17 cellular contexts compared by ENCODE assay signal in genomic region chr16:2122429-2122828, GRCh38. TPM values are rescaled to one million over a fixed set of nuclear protein-coding genes. Genes with fewer than 3 reads are reported as not detected.
A peak's percentile ranks its signal among the peaks of the same experiment; 100 is the strongest.
DNase-seq lines count a peak whose midpoint lies in the region; ATAC-seq and TF ChIP-seq lines count a peak whose summit lies in the region.
"Had no signal": no experiment of that assay in that cellular context is flagged by ENCODE, and none has a peak within 500 bp of the region (broad histone marks: within the 10 kb centered on the region; RNA-seq: fewer than 3 reads in every experiment).

No MANE protein-coding gene starts in this region.

- H2BK15ac ChIP-seq in neuronal stem cell (ENCODE audit: low read length) = no peak overlapping the region

- no peaks in the 10 kb centered on the region for H3K9me3 Mint-ChIP-seq in CD4-positive, alpha-beta memory T cell
- H3K9me3 Mint-ChIP-seq: central memory CD8-positive, alpha-beta T cell; naive thymus-derived CD8-positive, alpha-beta T cell had no signal

- H2AFZ ChIP-seq in neuronal stem cell (ENCODE audit: low read length) (no peak overlapping the region), smooth muscle cell (ENCODE audit: low read depth) (no peak overlapping the region)

- no peak overlapping the region for H3K4me3 Mint-ChIP-seq in CD4-positive, alpha-beta memory T cell
- H3K4me3 Mint-ChIP-seq: central memory CD8-positive, alpha-beta T cell; naive thymus-derived CD8-positive, alpha-beta T cell had no signal

- peak overlapping the region; percentile 64 for H4K91ac ChIP-seq in neuronal stem cell (ENCODE audit: low read depth, low read length, poor library complexity)

- peaks cover 51% of the 10 kb centered on the region for H3K79me2 ChIP-seq in smooth muscle cell (ENCODE audit: low read depth)

- H3K9ac ChIP-seq in neuronal stem cell (ENCODE audit: low read depth, low read length, poor library complexity) (no peak overlapping the region), smooth muscle cell (ENCODE audit: low read depth) (no peak overlapping the region)
- H3K9ac ChIP-seq: KMS-11 had no signal

- no peaks in the 10 kb centered on the region for H3F3A ChIP-seq in smooth muscle cell (ENCODE audit: low read depth)

- peaks cover 27% of the 10 kb centered on the region for H4K20me1 ChIP-seq in smooth muscle cell (ENCODE audit: low read depth)

- peak overlapping the region; percentile 79 for H2AK5ac ChIP-seq in neuronal stem cell (ENCODE audit: low read depth, low read length)

- H3K27me3 Mint-ChIP-seq in CD4-positive, alpha-beta memory T cell = no peaks in the 10 kb centered on the region
- H3K27me3 Mint-ChIP-seq: central memory CD8-positive, alpha-beta T cell; naive thymus-derived CD8-positive, alpha-beta T cell had no signal

- H2BK5ac ChIP-seq in neuronal stem cell (ENCODE audit: low read length) = no peak overlapping the region

- H2BK12ac ChIP-seq in neuronal stem cell (ENCODE audit: low read length) = no peak overlapping the region

- H3K4ac ChIP-seq in neuronal stem cell (ENCODE audit: low read length) = no peak overlapping the region

- peaks cover 11% of the 10 kb centered on the region for H3K79me1 ChIP-seq in neuronal stem cell (ENCODE audit: low read depth, low read length)

- H3K4me1 ChIP-seq in RWPE2 (ENCODE audit: insufficient read depth, poor library complexity, severe bottlenecking) (peaks cover 18% of the 10 kb centered on the region), neuronal stem cell (ENCODE audit: control insufficient read depth in 2 of 2, insufficient read depth in 1 of 2, low read depth in 1 of 2, low read length in 2 of 2) (peaks cover 7 to 15% of the 10 kb centered on the region in 2 donors), tibial artery (peaks cover 12 to 80% (median 65%) of the 10 kb centered on the region in 4 donors), smooth muscle cell (ENCODE audit: low read depth) (peaks cover 13% of the 10 kb centered on the region)
- no peaks in the 10 kb centered on the region for H3K4me1 ChIP-seq in CD4-positive, alpha-beta memory T cell (ENCODE audit: insufficient read depth, low read length)

- H3K23ac ChIP-seq in neuronal stem cell (ENCODE audit: low read depth, low read length, poor library complexity) = no peak overlapping the region

- H4K8ac ChIP-seq in neuronal stem cell (ENCODE audit: low read depth, low read length) = no peak overlapping the region

- intact Hi-C loops in dorsolateral prefrontal cortex (cut with DNase I) (loop anchor here in 1 of 2 donors (2.0 kb wide), 1 partner anchor 18 kb away; no protein-coding TSS in a partner anchor), tibial artery (cut with DNase I; ENCODE audit: low total_unique reads) (no loop called here)
- intact Hi-C loops in CD4-positive, alpha-beta memory T cell (cut with micrococcal nuclease) = no loop called here

- H3K27me3 ChIP-seq in RWPE2 (ENCODE audit: insufficient read depth, poor library complexity, severe bottlenecking) = no peaks in the 10 kb centered on the region
- no peaks in the 10 kb centered on the region for H3K27me3 ChIP-seq in dorsolateral prefrontal cortex
- no peaks in the 10 kb centered on the region for H3K27me3 ChIP-seq in neuronal stem cell (ENCODE audit: control insufficient read depth in 3 of 3, insufficient read depth in 3 of 3, low read depth in 1 of 3, low read length in 3 of 3)
- no peaks in the 10 kb centered on the region for H3K27me3 ChIP-seq in tibial artery
- H3K27me3 ChIP-seq in smooth muscle cell (ENCODE audit: low read depth) = no peaks in the 10 kb centered on the region
- no peaks in the 10 kb centered on the region for H3K27me3 ChIP-seq in CD4-positive, alpha-beta memory T cell (ENCODE audit: insufficient read depth, low read length)

- H3K14ac ChIP-seq in neuronal stem cell (ENCODE audit: low read length) = no peak overlapping the region

- no peak overlapping the region for H2BK120ac ChIP-seq in neuronal stem cell (ENCODE audit: low read depth, low read length)

- ATAC-seq in RWPE2 (ENCODE audit: low read depth) = no peak
- no peak for ATAC-seq in GM18517 (IDR thresholded peaks at IDR 0.05; ENCODE audit: unreplicated experiment)
- ATAC-seq: naive thymus-derived CD8-positive, alpha-beta T cell had no signal

- H3K27ac ChIP-seq in RWPE2 (ENCODE audit: poor library complexity, severe bottlenecking) = peak overlapping the region; percentile 99
- peak overlapping the region; percentile 39 to 98 (median 92) for H3K27ac ChIP-seq in dorsolateral prefrontal cortex
- H3K27ac ChIP-seq in neuronal stem cell (replicated peaks; ENCODE audit: low read length) = no peak overlapping the region
- H3K27ac ChIP-seq in tibial artery = peak overlapping the region; percentile 98
- no peak overlapping the region for H3K27ac ChIP-seq in smooth muscle cell (ENCODE audit: low read depth)
- H3K27ac ChIP-seq in CD4-positive, alpha-beta memory T cell (ENCODE audit: low read depth, low read length) = no peak overlapping the region
- H3K27ac ChIP-seq: KMS-11 had no signal

- CTCF ChIA-PET in CD4-positive, alpha-beta memory T cell (lab: Charles Lee; ENCODE audit: partially characterized antibody) = interaction anchor here (1.5 to 3.2 kb wide), 2 partner anchors 18 to 30 kb away, joined by 3 to 28 read pairs; no protein-coding TSS in a partner anchor

- H3K4me1 Mint-ChIP-seq in CD4-positive, alpha-beta memory T cell = peaks cover 6 to 11% (median 8%) of the 10 kb centered on the region in 4 donors

- TF ChIP-seq CTCF in RWPE2 (IDR thresholded peaks at IDR 0.05; ENCODE audit: poor library complexity, severe bottlenecking) (no peak), dorsolateral prefrontal cortex (IDR thresholded peaks at IDR 0.05 in 54 of 56, conservative IDR thresholded peaks at IDR 0.05 in 2 of 56; ENCODE audit: low read depth in 1 of 56, partially characterized antibody in 56 of 56) (no peak), tibial artery (IDR thresholded peaks at IDR 0.05) (no peak), smooth muscle cell (IDR thresholded peaks at IDR 0.05; ENCODE audit: borderline replicate concordance, insufficient read depth, poor library complexity, severe bottlenecking) (no peak)

- H3K18ac ChIP-seq in neuronal stem cell (ENCODE audit: low read length) = no peak overlapping the region

- no peak overlapping the region for H3K4me2 ChIP-seq in neuronal stem cell (ENCODE audit: insufficient read depth, low read length, poor library complexity, severe bottlenecking)
- no peak overlapping the region for H3K4me2 ChIP-seq in smooth muscle cell
- H3K4me2 ChIP-seq: KMS-11 had no signal

- POLR2A ChIA-PET in CD4-positive, alpha-beta memory T cell (lab: Charles Lee; ENCODE audit: partially characterized antibody) = no interaction called here

- no peak overlapping the region for H3K27ac Mint-ChIP-seq in CD4-positive, alpha-beta memory T cell
- H3K27ac Mint-ChIP-seq: naive thymus-derived CD8-positive, alpha-beta T cell had no signal

- no peaks in the 10 kb centered on the region for H3K36me3 Mint-ChIP-seq in CD4-positive, alpha-beta memory T cell
- H3K36me3 Mint-ChIP-seq: naive thymus-derived CD8-positive, alpha-beta T cell had no signal

- no peak for DNase-seq in RWPE2 (ENCODE audit: low spot score)
- no peak for DNase-seq in dorsolateral prefrontal cortex
- DNase-seq in neuronal stem cell (ENCODE audit: low spot score) = no peak
- DNase-seq in tibial artery = no peak
- no peak for DNase-seq in smooth muscle cell (lab: John Stamatoyannopoulos, UW; ENCODE audit: unreplicated experiment)
- DNase-seq in CD4-positive, alpha-beta memory T cell = no peak
- DNase-seq: activated T-cell treated with anti-CD3 and anti-CD28 coated beads for 4 hours; DND-41; effector CD4-positive, alpha-beta T cell; mesendoderm; naive thymus-derived CD8-positive, alpha-beta T cell; NCI-H1105 treated with DMSO at 0.1 percent for 48 hours; NCI-H526; SIG-M5 had no signal

- no peak overlapping the region for H3K4me3 ChIP-seq in RWPE2 (ENCODE audit: severe bottlenecking)
- H3K4me3 ChIP-seq in dorsolateral prefrontal cortex = peak overlapping the region in 30 of 59 donors; percentile 3 to 52 (median 30)
- no peak overlapping the region for H3K4me3 ChIP-seq in neuronal stem cell (ENCODE audit: low read length in 2 of 2)
- H3K4me3 ChIP-seq in tibial artery = peak overlapping the region; percentile 38 to 56
- H3K4me3 ChIP-seq in smooth muscle cell = no peak overlapping the region
- no peak overlapping the region for H3K4me3 ChIP-seq in CD4-positive, alpha-beta memory T cell (ENCODE audit: low read length in 2 of 2)

- 0 out of 2 replicates have a peak, but pooled peaks cover 3% of the 10 kb centered on the region for H3K36me3 ChIP-seq in RWPE2 (ENCODE audit: low read depth)
- no peaks in the 10 kb centered on the region for H3K36me3 ChIP-seq in neuronal stem cell (replicated peaks in 1 of 2; ENCODE audit: control insufficient read depth in 2 of 2, insufficient read depth in 2 of 2, low read length in 2 of 2)
- peaks cover 0 to 1% (median 0%) of the 10 kb centered on the region in 3 donors for H3K36me3 ChIP-seq in tibial artery
- no peaks in the 10 kb centered on the region for H3K36me3 ChIP-seq in smooth muscle cell (ENCODE audit: low read depth)
- H3K36me3 ChIP-seq in CD4-positive, alpha-beta memory T cell (ENCODE audit: insufficient read depth, low read length) = no peaks in the 10 kb centered on the region

- WGBS in neuronal stem cell (ENCODE audit: extremely low coverage in 2 of 2, insufficient read length in 2 of 2, insufficient replicate concordance in 1 of 2), 2 donors = no CpG with 5 or more reads among the region's 17 CpGs
- WGBS in smooth muscle cell (ENCODE audit: low lambda C conversion rate) = 94% methylated on average over 15 of the region's 17 CpGs

- H3K9me3 ChIP-seq in RWPE2 (ENCODE audit: severe bottlenecking) = no peaks in the 10 kb centered on the region
- no peaks in the 10 kb centered on the region for H3K9me3 ChIP-seq in neuronal stem cell (replicated peaks in 1 of 2; ENCODE audit: control insufficient read depth in 2 of 2, insufficient read depth in 1 of 2, low read depth in 1 of 2, low read length in 2 of 2)
- H3K9me3 ChIP-seq in tibial artery = no peaks in the 10 kb centered on the region
- no peaks in the 10 kb centered on the region for H3K9me3 ChIP-seq in smooth muscle cell (replicated peaks; ENCODE audit: low read depth)
- H3K9me3 ChIP-seq in CD4-positive, alpha-beta memory T cell (ENCODE audit: control insufficient read depth in 1 of 2, low read length in 2 of 2) = no peaks in the 10 kb centered on the region

RNA-seq across cellular contexts. Expression of gene PKD1, which starts 13.3 kb away (rescaled TPM):
- total RNA-seq in dorsolateral prefrontal cortex = 100 to 1,000 TPM; 194 to 567 (median 327) TPM
- 27.8 TPM for polyA plus RNA-seq in neuronal stem cell (2013, experiment 1 of 2)
- 26.3 TPM for polyA plus RNA-seq in neuronal stem cell (2013, experiment 2 of 2)
- total RNA-seq in smooth muscle cell = 68.2 and 70.1 TPM in 2 replicates
- 47.9 and 71.3 TPM in 2 replicates for polyA plus RNA-seq in smooth muscle cell
- 100 to 1,000 TPM; 125 to 126 TPM for total RNA-seq in CD4-positive, alpha-beta memory T cell
- polyA plus RNA-seq in CD4-positive, alpha-beta memory T cell = 10 to 100 TPM in 1 of 2 donors, 1 to 10 TPM in 1; 2.3 to 11.7 TPM

RNA-seq across cellular contexts. Expression of gene RAB26, which starts 26.0 kb away (rescaled TPM):
- total RNA-seq in dorsolateral prefrontal cortex (10 to 100 TPM; 19.4 to 82.0 (median 54.8) TPM), smooth muscle cell (not detected in 2 replicates)
- polyA plus RNA-seq in neuronal stem cell (2013, experiment 1 of 2) = 4.2 TPM
- 3.9 TPM for polyA plus RNA-seq in neuronal stem cell (2013, experiment 2 of 2)
- 1.3 and 3.4 TPM in 2 replicates for polyA plus RNA-seq in smooth muscle cell
- under 1 TPM in 1 of 2 experiments, not detected in 1; 0.44 TPM for total RNA-seq in CD4-positive, alpha-beta memory T cell
- under 1 TPM; 0.52 to 0.77 TPM for polyA plus RNA-seq in CD4-positive, alpha-beta memory T cell
- total RNA-seq: naive thymus-derived CD8-positive, alpha-beta T cell had no signal

RNA-seq across cellular contexts. Expression of gene TRAF7, which starts 33.2 kb away (rescaled TPM):
- total RNA-seq in dorsolateral prefrontal cortex = 10 to 100 TPM; 26.2 to 67.2 (median 41.0) TPM
- polyA plus RNA-seq in neuronal stem cell (2013, experiment 1 of 2) = 117 TPM
- 112 TPM for polyA plus RNA-seq in neuronal stem cell (2013, experiment 2 of 2)
- total RNA-seq in smooth muscle cell = 52.6 and 59.9 TPM in 2 replicates
- 27.5 and 28.0 TPM in 2 replicates for polyA plus RNA-seq in smooth muscle cell
- total RNA-seq in CD4-positive, alpha-beta memory T cell = 10 to 100 TPM; 40.9 to 41.9 TPM
- polyA plus RNA-seq in CD4-positive, alpha-beta memory T cell = 1 to 10 TPM; 1.9 to 8.9 TPM

Comparison
In these comparisons a context has a peak if more than half of its experiments do, and no peak if none do; other contexts are left out.
1. H3K27ac ChIP-seq: peak in RWPE2 (single experiment), dorsolateral prefrontal cortex (59 of 59) and tibial artery (2 of 2); none in neuronal stem cell (single experiment), smooth muscle cell (single experiment) and CD4-positive, alpha-beta memory T cell (single experiment).
2. H3K4me3 ChIP-seq: peak in dorsolateral prefrontal cortex (30 of 59) and tibial artery (2 of 2); none in RWPE2 (single experiment), neuronal stem cell (0 of 2), smooth muscle cell (single experiment) and CD4-positive, alpha-beta memory T cell (0 of 2).
3. RNA of gene RAB26, which starts 26.0 kb away (total RNA-seq): 19.4 to 82.0 TPM in dorsolateral prefrontal cortex; 0.44 TPM in CD4-positive, alpha-beta memory T cell and not detected in smooth muscle cell; every median in the first group is over 10 times any median in the second.